Comparison of ENCODE assay signal across 8 cellular contexts in genomic region chr20:38601216-38602184, GRCh38. TPM values are rescaled to one million over a fixed set of nuclear protein-coding genes. Genes with fewer than 3 reads are reported as not detected.
A peak's percentile ranks its signal among the peaks of the same experiment; 100 is the strongest.
DNase-seq lines count a peak whose midpoint lies in the region; ATAC-seq, FAIRE-seq and TF ChIP-seq lines count a peak whose summit lies in the region.
"Had no signal": no experiment of that assay in that cellular context is flagged by ENCODE, and none has a peak within 500 bp of the region (broad histone marks: within the 10 kb centered on the region; RNA-seq: fewer than 3 reads in every experiment).

TSS of gene ARHGAP40 (plus strand) at chr20:38601809.

- H3K36me3 Mint-ChIP-seq in natural killer cell (no peaks in the 10 kb centered on the region), CD14-positive monocyte (no peaks in the 10 kb centered on the region)

- H3K27me3 Mint-ChIP-seq in natural killer cell (ENCODE audit: low read depth in 2 of 2) (peaks cover 45 to 63% of the 10 kb centered on the region in 2 donors), CD14-positive monocyte (ENCODE audit: low read depth in 3 of 3) (peaks cover 57 to 75% (median 59%) of the 10 kb centered on the region in 3 donors)

- peak; percentile 45 for TF ChIP-seq CTCF in choroid plexus epithelial cell (conservative IDR thresholded peaks at IDR 0.05; ENCODE audit: low read depth, low read length)
- no peak for TF ChIP-seq CTCF in natural killer cell (IDR thresholded peaks at IDR 0.05)
- no peak for TF ChIP-seq CTCF in CD14-positive monocyte (IDR thresholded peaks at IDR 0.05)

- ATAC-seq in natural killer cell = peak in 2 of 3 donors; percentile 47 to 67

- no peak within 1 kb of the TSS for H3K27ac Mint-ChIP-seq in natural killer cell
- no peak within 1 kb of the TSS for H3K27ac Mint-ChIP-seq in CD14-positive monocyte

- peak within 1 kb of the TSS; percentile 43 for H3K4me3 ChIP-seq in choroid plexus epithelial cell (ENCODE audit: low read depth, low read length)

- H3K4me1 Mint-ChIP-seq in natural killer cell (peaks cover 5 to 11% of the 10 kb centered on the region in 2 donors), CD14-positive monocyte (no peaks in the 10 kb centered on the region)

- H3K9me3 Mint-ChIP-seq in natural killer cell = no peaks in the 10 kb centered on the region
- H3K9me3 Mint-ChIP-seq in CD14-positive monocyte = peaks cover 0 to 7% (median 0%) of the 10 kb centered on the region in 7 donors

- peak; percentile 38 for DNase-seq in GM19239 (ENCODE audit: insufficient read length, low spot score)
- peak; percentile 15 for DNase-seq in NAMALWA (ENCODE audit: low spot score)
- peak; percentile 23 for DNase-seq in choroid plexus epithelial cell (ENCODE audit: low read depth)
- no peak for DNase-seq in natural killer cell
- no peak for DNase-seq in NCI-H510A treated with DMSO at 0.1 percent for 48 hours (lab: John Stamatoyannopoulos, UW)
- DNase-seq in CD14-positive monocyte (ENCODE audit: low spot score) = no peak
- DNase-seq in NCI-H345 (lab: John Stamatoyannopoulos, UW) = no peak

- intact Hi-C loops in natural killer cell (cut with micrococcal nuclease) = no loop called here
- intact Hi-C loops in CD14-positive monocyte (cut with micrococcal nuclease) = no loop called here

- no peak for FAIRE-seq in GM19239 (lab: Jason Lieb, UNC)

- H3K4me3 Mint-ChIP-seq in natural killer cell (no peak within 1 kb of the TSS), CD14-positive monocyte (peak within 1 kb of the TSS in 1 of 2 donors; percentile 49)

RNA-seq across cellular contexts. Expression of gene ARHGAP40, which starts in this region (rescaled TPM):
- not detected for total RNA-seq in natural killer cell
- not detected for polyA plus RNA-seq in CD14-positive monocyte
- total RNA-seq: T-helper 2 cell treated with Interferon-gamma antibody and Interleukin-4, amounts not matched to agents 100 ng/mL and 5 ng/mL, for 36 hours had no signal

Comparison
In these comparisons a context has a peak if more than half of its experiments do, and no peak if none do; other contexts are left out.
1. Peak in ATAC-seq in natural killer cell; RNA of the gene not detected or under 1 TPM.
2. DNase-seq: peak in GM19239 (single experiment), NAMALWA (single experiment) and choroid plexus epithelial cell (single experiment); none in natural killer cell (single experiment), NCI-H510A treated with DMSO at 0.1 percent for 48 hours (single experiment), CD14-positive monocyte (single experiment) and NCI-H345 (single experiment).